In genomic region chr5:135373747-135374515, GRCh38 we compare ENCODE assay signal across 16 cellular contexts. TPM values are rescaled to one million over a fixed set of nuclear protein-coding genes. Genes with fewer than 3 reads are reported as not detected.
DNase-seq lines count a peak whose midpoint lies in the region; ATAC-seq and TF ChIP-seq lines count a peak whose summit lies in the region.
"Had no signal": no experiment of that assay in that cellular context is flagged by ENCODE, and none has a peak within 500 bp of the region (broad histone marks: within the 10 kb centered on the region; RNA-seq: fewer than 3 reads in every experiment).

No MANE protein-coding gene starts in this region.

- in situ Hi-C loops in KBM-7 (cut with MboI; ENCODE audit: low pct_unique_long_range_greater_than_20kb, low sequenced_read_pairs) = no loop called here

- H4K91ac ChIP-seq in neuronal stem cell (ENCODE audit: low read depth, low read length, poor library complexity) = no peak overlapping the region

- no peak overlapping the region for H2BK5ac ChIP-seq in neuronal stem cell (ENCODE audit: low read length)

- ATAC-seq in HG03025 (IDR thresholded peaks at IDR 0.05; ENCODE audit: low FRiP score, unreplicated experiment) (no peak), GM19467 (IDR thresholded peaks at IDR 0.05; ENCODE audit: unreplicated experiment) (no peak)
- ATAC-seq: activated CD4-positive, alpha-beta T cell treated with anti-CD3 and anti-CD28 coated beads for 36 hours; SK-N-SH treated with all-trans-retinoic acid at 6 μM for 48 hours had no signal

- no peak overlapping the region for H2BK15ac ChIP-seq in neuronal stem cell (ENCODE audit: low read length)

- peaks cover 27% of the 10 kb centered on the region for H3K36me3 Mint-ChIP-seq in endothelial cell (ENCODE audit: low read depth, unreplicated experiment)

- H2BK12ac ChIP-seq in neuronal stem cell (ENCODE audit: low read length) = no peak overlapping the region

- no peaks in the 10 kb centered on the region for H3K27me3 ChIP-seq in neuronal stem cell (ENCODE audit: control insufficient read depth in 3 of 3, insufficient read depth in 3 of 3, low read depth in 1 of 3, low read length in 3 of 3)
- H3K27me3 ChIP-seq: tibial nerve had no signal

- no peaks in the 10 kb centered on the region for H3K9me3 Mint-ChIP-seq in endothelial cell (ENCODE audit: unreplicated experiment)

- DNase-seq in NCI-H146 (lab: John Stamatoyannopoulos, UW) (peak; percentile 19), NCI-H146 treated with DMSO at 0.1 percent for 48 hours (lab: John Stamatoyannopoulos, UW; ENCODE audit: unreplicated experiment) (no peak), KBM-7 (peak; percentile 24), endothelial cell (ENCODE audit: low spot score) (no peak), neuronal stem cell (ENCODE audit: low spot score) (no peak), HPDE6-E6E7 (ENCODE audit: extremely low spot score) (no peak)
- DNase-seq: 8988T; activated CD4-positive, alpha-beta T cell treated with anti-CD3 and anti-CD28 coated beads for 36 hours; activated naive CD4-positive, alpha-beta T cell; H7; NCI-H187; NK-92 treated with Interleukin-12 subunit alpha and Interleukin-12 subunit beta, amount 100 ng/mL, for 24 hours had no signal

- H3K9me3 ChIP-seq in neuronal stem cell (replicated peaks in 1 of 2; ENCODE audit: control insufficient read depth in 2 of 2, insufficient read depth in 1 of 2, low read depth in 1 of 2, low read length in 2 of 2) = no peaks in the 10 kb centered on the region
- H3K9me3 ChIP-seq: tibial nerve had no signal

- H2AK5ac ChIP-seq in neuronal stem cell (ENCODE audit: low read depth, low read length) = no peak overlapping the region

- H3K14ac ChIP-seq in neuronal stem cell (ENCODE audit: low read length) = peak overlapping the region; percentile 21

- peaks cover 0 to 10% of the 10 kb centered on the region in 2 donors for H3K4me1 ChIP-seq in neuronal stem cell (ENCODE audit: control insufficient read depth in 2 of 2, insufficient read depth in 1 of 2, low read depth in 1 of 2, low read length in 2 of 2)

- peak overlapping the region; percentile 80 for H3K18ac ChIP-seq in neuronal stem cell (ENCODE audit: low read length)

- peak overlapping the region; percentile 26 for H3K4me2 ChIP-seq in neuronal stem cell (ENCODE audit: insufficient read depth, low read length, poor library complexity, severe bottlenecking)

- no CpG with 5 or more reads among the region's 7 CpGs for WGBS in neuronal stem cell (ENCODE audit: extremely low coverage in 2 of 2, insufficient read length in 2 of 2, insufficient replicate concordance in 1 of 2), 2 donors

- no peak for TF ChIP-seq CTCF in endothelial cell (IDR thresholded peaks at IDR 0.05; ENCODE audit: unreplicated experiment)

- H3K79me1 ChIP-seq in neuronal stem cell (ENCODE audit: low read depth, low read length) = peaks cover 7% of the 10 kb centered on the region

- peaks cover 2% of the 10 kb centered on the region for H3K27me3 Mint-ChIP-seq in endothelial cell (ENCODE audit: unreplicated experiment)
- H3K27me3 Mint-ChIP-seq: activated CD4-positive, alpha-beta T cell treated with anti-CD3 and anti-CD28 coated beads for 36 hours had no signal

- no peak overlapping the region for H2BK120ac ChIP-seq in neuronal stem cell (ENCODE audit: low read depth, low read length)

- H3K36me3 ChIP-seq in neuronal stem cell (replicated peaks in 1 of 2; ENCODE audit: control insufficient read depth in 2 of 2, insufficient read depth in 2 of 2, low read length in 2 of 2) = peaks cover 39 to 100% of the 10 kb centered on the region in 2 donors

- H3K9ac ChIP-seq in neuronal stem cell (ENCODE audit: low read depth, low read length, poor library complexity) = no peak overlapping the region

- H3K4me1 Mint-ChIP-seq in endothelial cell (ENCODE audit: unreplicated experiment) = peaks cover 16% of the 10 kb centered on the region

- H3K4ac ChIP-seq in neuronal stem cell (ENCODE audit: low read length) = no peak overlapping the region

- H3K27ac Mint-ChIP-seq in endothelial cell (ENCODE audit: unreplicated experiment) = no peak overlapping the region

- no peak overlapping the region for H2AFZ ChIP-seq in neuronal stem cell (ENCODE audit: low read length)

- H3K4me3 ChIP-seq in neuronal stem cell (ENCODE audit: low read length in 2 of 2) = no peak overlapping the region
- H3K4me3 ChIP-seq: tibial nerve had no signal

- no peak overlapping the region for H4K8ac ChIP-seq in neuronal stem cell (ENCODE audit: low read depth, low read length)

- H3K4me3 Mint-ChIP-seq in endothelial cell (ENCODE audit: unreplicated experiment) = peak overlapping the region; percentile 3
- H3K4me3 Mint-ChIP-seq: activated CD4-positive, alpha-beta T cell treated with anti-CD3 and anti-CD28 coated beads for 36 hours had no signal

- H3K27ac ChIP-seq in neuronal stem cell (replicated peaks; ENCODE audit: low read length) = no peak overlapping the region
- H3K27ac ChIP-seq: tibial nerve had no signal

- H3K23ac ChIP-seq in neuronal stem cell (ENCODE audit: low read depth, low read length, poor library complexity) = no peak overlapping the region

RNA-seq across cellular contexts. Expression of gene MACROH2A1, which starts 25.1 kb away (rescaled TPM):
- 181 TPM for total RNA-seq in endothelial cell (ENCODE audit: unreplicated experiment)
- 191 TPM for polyA plus RNA-seq in neuronal stem cell (2013, experiment 1 of 2)
- 193 TPM for polyA plus RNA-seq in neuronal stem cell (2013, experiment 2 of 2)

Comparison
In these comparisons a context has a peak if more than half of its experiments do, and no peak if none do; other contexts are left out.
1. DNase-seq: peak in NCI-H146 (single experiment) and KBM-7 (single experiment); none in NCI-H146 treated with DMSO at 0.1 percent for 48 hours (single experiment), endothelial cell (single experiment), neuronal stem cell (single experiment) and HPDE6-E6E7 (single experiment).